9 cellular contexts compared by ENCODE assay signal in the genomic region with DNA sequence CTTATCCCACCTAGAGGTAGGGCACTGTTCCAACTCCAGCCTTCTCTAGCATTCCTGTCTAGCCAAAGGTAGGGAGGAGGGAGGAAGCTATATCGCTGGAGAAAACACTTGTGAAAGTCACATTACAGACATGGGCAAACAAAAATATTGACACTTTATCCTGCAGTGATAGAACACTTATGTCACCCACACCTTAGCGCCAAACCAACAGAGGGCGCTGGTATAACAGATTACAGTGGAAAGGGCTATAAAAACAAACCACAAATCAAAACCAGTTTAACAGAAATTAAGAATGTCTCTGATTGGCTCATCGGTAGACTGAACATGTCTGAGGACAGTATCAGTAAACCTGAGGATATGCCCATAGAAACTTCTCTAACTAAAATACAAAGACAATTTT.
DNase-seq lines count a peak whose midpoint lies in the region; ATAC-seq and TF ChIP-seq lines count a peak whose summit lies in the region.
"Had no signal": no experiment of that assay in that cellular context is flagged by ENCODE, and none has a peak within 500 bp of the region (broad histone marks: within the 10 kb centered on the region; RNA-seq: fewer than 3 reads in every experiment).

No MANE protein-coding gene starts in this region.

- intact Hi-C loops in natural killer cell (cut with micrococcal nuclease): no loop called here

- peak; percentile 63 for TF ChIP-seq CTCF in RWPE2 (IDR thresholded peaks at IDR 0.05; ENCODE audit: poor library complexity, severe bottlenecking)
- no peak for TF ChIP-seq CTCF in natural killer cell (IDR thresholded peaks at IDR 0.05)

- H3K4me3 Mint-ChIP-seq in natural killer cell treated with Interleukin-12 subunit alpha and Interleukin-12 subunit beta and Interleukin-15 and Interleukin-18, amount 100 ng/mL, for 72 hours: no peak overlapping the region
- H3K4me3 Mint-ChIP-seq in natural killer cell: no peak overlapping the region

- peaks cover 4% of the 10 kb centered on the region for H3K4me1 ChIP-seq in RWPE2 (ENCODE audit: insufficient read depth, poor library complexity, severe bottlenecking)

- H3K4me3 ChIP-seq in RWPE2 (ENCODE audit: severe bottlenecking): no peak overlapping the region
- H3K4me3 ChIP-seq: GM23248 had no signal

- H3K36me3 Mint-ChIP-seq in natural killer cell treated with Interleukin-12 subunit alpha and Interleukin-12 subunit beta and Interleukin-15 and Interleukin-18, amount 100 ng/mL, for 72 hours: peaks cover 4% of the 10 kb centered on the region
- peaks cover 6% of the 10 kb centered on the region for H3K36me3 Mint-ChIP-seq in natural killer cell

- H3K27ac ChIP-seq in RWPE2 (ENCODE audit: poor library complexity, severe bottlenecking): no peak overlapping the region
- H3K27ac ChIP-seq: GM23248 had no signal

- H3K36me3 ChIP-seq in RWPE2 (ENCODE audit: low read depth): no peaks in the 10 kb centered on the region

- H3K4me1 Mint-ChIP-seq in natural killer cell treated with Interleukin-12 subunit alpha and Interleukin-12 subunit beta and Interleukin-15 and Interleukin-18, amount 100 ng/mL, for 72 hours (ENCODE audit: low read depth in 2 of 2): no peaks in the 10 kb centered on the region
- no peaks in the 10 kb centered on the region for H3K4me1 Mint-ChIP-seq in natural killer cell

- no peaks in the 10 kb centered on the region for H3K27me3 Mint-ChIP-seq in natural killer cell treated with Interleukin-12 subunit alpha and Interleukin-12 subunit beta and Interleukin-15 and Interleukin-18, amount 100 ng/mL, for 72 hours
- no peaks in the 10 kb centered on the region for H3K27me3 Mint-ChIP-seq in natural killer cell (ENCODE audit: low read depth in 2 of 2)

- peak; percentile 58 for ATAC-seq in HG02798 (IDR thresholded peaks at IDR 0.05; ENCODE audit: poor library complexity, unreplicated experiment)
- ATAC-seq in RWPE2 (ENCODE audit: low read depth): peak; percentile 33; the same call in 2 of the 3 replicates
- ATAC-seq in natural killer cell treated with Interleukin-12 subunit alpha and Interleukin-12 subunit beta and Interleukin-15 and Interleukin-18, amount 100 ng/mL, for 72 hours: no peak
- ATAC-seq in natural killer cell: no peak
- no peak for ATAC-seq in HG03095 (IDR thresholded peaks at IDR 0.05; ENCODE audit: unreplicated experiment)

- H3K9me3 Mint-ChIP-seq in natural killer cell treated with Interleukin-12 subunit alpha and Interleukin-12 subunit beta and Interleukin-15 and Interleukin-18, amount 100 ng/mL, for 72 hours: peaks cover 8% of the 10 kb centered on the region
- peaks cover 10 to 13% of the 10 kb centered on the region in 2 donors for H3K9me3 Mint-ChIP-seq in natural killer cell

- no peak overlapping the region for H3K27ac Mint-ChIP-seq in natural killer cell treated with Interleukin-12 subunit alpha and Interleukin-12 subunit beta and Interleukin-15 and Interleukin-18, amount 100 ng/mL, for 72 hours
- H3K27ac Mint-ChIP-seq in natural killer cell: no peak overlapping the region

- no peaks in the 10 kb centered on the region for H3K27me3 ChIP-seq in RWPE2 (ENCODE audit: insufficient read depth, poor library complexity, severe bottlenecking)

- no peaks in the 10 kb centered on the region for H3K9me3 ChIP-seq in RWPE2 (ENCODE audit: severe bottlenecking)

- DNase-seq in ELF-1 (ENCODE audit: low read depth, low spot score): peak; percentile 52
- no peak for DNase-seq in RWPE2 (ENCODE audit: low spot score)
- DNase-seq in iPS-NIHi7 (ENCODE audit: extremely low spot score): peak; percentile 33
- no peak for DNase-seq in natural killer cell treated with Interleukin-12 subunit alpha and Interleukin-12 subunit beta and Interleukin-15 and Interleukin-18, amount 100 ng/mL, for 72 hours (ENCODE audit: low spot score)
- no peak for DNase-seq in activated CD4-positive, alpha-beta T cell treated with anti-CD3 and anti-CD28 coated beads for 1 hour
- no peak for DNase-seq in natural killer cell
- DNase-seq: GM23248 had no signal

Comparison
In these comparisons a context has a peak if more than half of its experiments do, and no peak if none do; other contexts are left out.
1. DNase-seq: peak in ELF-1 (single experiment) and iPS-NIHi7 (single experiment); none in RWPE2 (single experiment), natural killer cell treated with Interleukin-12 subunit alpha and Interleukin-12 subunit beta and Interleukin-15 and Interleukin-18, amount 100 ng/mL, for 72 hours (single experiment), activated CD4-positive, alpha-beta T cell treated with anti-CD3 and anti-CD28 coated beads for 1 hour (single experiment) and natural killer cell (single experiment).
2. ATAC-seq: peak in HG02798 (single experiment) and RWPE2 (single experiment); none in natural killer cell treated with Interleukin-12 subunit alpha and Interleukin-12 subunit beta and Interleukin-15 and Interleukin-18, amount 100 ng/mL, for 72 hours (0 of 2), natural killer cell (0 of 3) and HG03095 (single experiment).